1 cellular context compared by ENCODE assay signal in the genomic region with DNA sequence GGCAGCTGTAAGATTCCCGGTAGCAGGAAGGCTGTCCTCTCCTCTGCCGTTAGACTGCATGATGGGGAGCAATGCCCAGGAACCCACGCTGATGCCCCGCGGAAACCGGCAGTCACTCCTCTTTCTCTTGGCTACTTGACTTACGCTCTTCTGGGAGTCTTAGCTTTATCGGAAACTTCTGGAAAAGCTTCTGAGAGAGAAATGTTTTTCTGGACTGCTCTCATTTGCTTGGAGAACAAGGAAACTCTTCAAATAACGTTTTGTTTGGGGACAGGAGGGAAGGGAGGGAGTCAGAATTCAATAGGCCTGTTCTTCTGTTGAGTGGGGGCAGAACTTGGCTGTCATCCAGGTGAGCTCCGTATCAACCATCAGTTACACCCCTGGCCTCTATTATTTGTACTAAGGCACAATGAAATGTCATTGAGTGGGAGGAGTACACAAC.
TF ChIP-seq lines count a peak whose summit lies in the region.

No MANE protein-coding gene starts in this region.

TF ChIP-seq in A549, 52 proteins besides CTCF, POLR2A, EP300 and RAD21 (continued from another document):
- TF ChIP-seq, protein P1, sequence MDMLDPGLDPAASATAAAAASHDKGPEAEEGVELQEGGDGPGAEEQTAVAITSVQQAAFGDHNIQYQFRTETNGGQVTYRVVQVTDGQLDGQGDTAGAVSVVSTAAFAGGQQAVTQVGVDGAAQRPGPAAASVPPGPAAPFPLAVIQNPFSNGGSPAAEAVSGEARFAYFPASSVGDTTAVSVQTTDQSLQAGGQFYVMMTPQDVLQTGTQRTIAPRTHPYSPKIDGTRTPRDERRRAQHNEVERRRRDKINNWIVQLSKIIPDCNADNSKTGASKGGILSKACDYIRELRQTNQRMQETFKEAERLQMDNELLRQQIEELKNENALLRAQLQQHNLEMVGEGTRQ (IDR thresholded peaks at IDR 0.05) = no peak
- TF ChIP-seq, protein P2, sequence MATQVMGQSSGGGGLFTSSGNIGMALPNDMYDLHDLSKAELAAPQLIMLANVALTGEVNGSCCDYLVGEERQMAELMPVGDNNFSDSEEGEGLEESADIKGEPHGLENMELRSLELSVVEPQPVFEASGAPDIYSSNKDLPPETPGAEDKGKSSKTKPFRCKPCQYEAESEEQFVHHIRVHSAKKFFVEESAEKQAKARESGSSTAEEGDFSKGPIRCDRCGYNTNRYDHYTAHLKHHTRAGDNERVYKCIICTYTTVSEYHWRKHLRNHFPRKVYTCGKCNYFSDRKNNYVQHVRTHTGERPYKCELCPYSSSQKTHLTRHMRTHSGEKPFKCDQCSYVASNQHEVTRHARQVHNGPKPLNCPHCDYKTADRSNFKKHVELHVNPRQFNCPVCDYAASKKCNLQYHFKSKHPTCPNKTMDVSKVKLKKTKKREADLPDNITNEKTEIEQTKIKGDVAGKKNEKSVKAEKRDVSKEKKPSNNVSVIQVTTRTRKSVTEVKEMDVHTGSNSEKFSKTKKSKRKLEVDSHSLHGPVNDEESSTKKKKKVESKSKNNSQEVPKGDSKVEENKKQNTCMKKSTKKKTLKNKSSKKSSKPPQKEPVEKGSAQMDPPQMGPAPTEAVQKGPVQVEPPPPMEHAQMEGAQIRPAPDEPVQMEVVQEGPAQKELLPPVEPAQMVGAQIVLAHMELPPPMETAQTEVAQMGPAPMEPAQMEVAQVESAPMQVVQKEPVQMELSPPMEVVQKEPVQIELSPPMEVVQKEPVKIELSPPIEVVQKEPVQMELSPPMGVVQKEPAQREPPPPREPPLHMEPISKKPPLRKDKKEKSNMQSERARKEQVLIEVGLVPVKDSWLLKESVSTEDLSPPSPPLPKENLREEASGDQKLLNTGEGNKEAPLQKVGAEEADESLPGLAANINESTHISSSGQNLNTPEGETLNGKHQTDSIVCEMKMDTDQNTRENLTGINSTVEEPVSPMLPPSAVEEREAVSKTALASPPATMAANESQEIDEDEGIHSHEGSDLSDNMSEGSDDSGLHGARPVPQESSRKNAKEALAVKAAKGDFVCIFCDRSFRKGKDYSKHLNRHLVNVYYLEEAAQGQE (IDR thresholded peaks at IDR 0.05) = no peak
- no peak for TF ChIP-seq CHD4 (IDR thresholded peaks at IDR 0.05; ENCODE audit: borderline replicate concordance)
- no peak for TF ChIP-seq NPAS2 (CRISPR knock-in tag; IDR thresholded peaks at IDR 0.05; ENCODE audit: borderline replicate concordance)
- TF ChIP-seq ZSCAN20 (CRISPR knock-in tag; IDR thresholded peaks at IDR 0.05) = no peak
- TF ChIP-seq RFX5 (IDR thresholded peaks at IDR 0.05) = no peak
- TF ChIP-seq MAFK (IDR thresholded peaks at IDR 0.05; ENCODE audit: partially characterized antibody) = no peak
